In genomic region chrX:18353931-18354368, GRCh38 we compare ENCODE assay signal across 7 cellular contexts. TPM values are rescaled to one million over a fixed set of nuclear protein-coding genes. Genes with fewer than 3 reads are reported as not detected.
DNase-seq lines count a peak whose midpoint lies in the region; ATAC-seq and TF ChIP-seq lines count a peak whose summit lies in the region.

No MANE protein-coding gene starts in this region.

- H3K27ac ChIP-seq in GM23248 (no peak overlapping the region), RWPE2 (ENCODE audit: poor library complexity, severe bottlenecking) (peak overlapping the region; percentile 11), right lobe of liver (no peak overlapping the region)

- H3K4me3 ChIP-seq in GM23248 (peak overlapping the region; percentile 72), RWPE2 (ENCODE audit: severe bottlenecking) (peak overlapping the region; percentile 50), cardiac fibroblast (replicated peaks in 1 of 2; ENCODE audit: low read depth in 2 of 2, low read length in 2 of 2) (peak overlapping the region; percentile 57 to 60), right lobe of liver (peak overlapping the region; percentile 51 to 59 (median 53))

- no peaks in the 10 kb centered on the region for H3K9me2 ChIP-seq in GM23248 (ENCODE audit: insufficient read depth)

- H2AFZ ChIP-seq in GM23248: peak overlapping the region; percentile 77

- 0 to 1% methylated on average over 1 to 32 of the region's 50 CpGs for WGBS in GM23248 (ENCODE audit: low coverage in 1 of 2, low lambda C conversion rate in 2 of 2, missing lambda C conversion rate in 2 of 2), 2 experiments
- WGBS in right lobe of liver (ENCODE audit: insufficient coverage, low coverage, low lambda C conversion rate, missing lambda C conversion rate): 11% methylated on average over 5 of the region's 50 CpGs

- no peaks in the 10 kb centered on the region for H3F3A ChIP-seq in GM23248 (ENCODE audit: insufficient read depth)

- no peaks in the 10 kb centered on the region for H4K20me1 ChIP-seq in GM23248 (ENCODE audit: insufficient read depth)

- ATAC-seq in RWPE2 (ENCODE audit: low read depth) (peak; percentile 56), right lobe of liver (peak; percentile 57 to 69 (median 68)), GM19467 (IDR thresholded peaks at IDR 0.05; ENCODE audit: unreplicated experiment) (no peak)

- DNase-seq in GM23248: peak; percentile 30
- DNase-seq in RWPE2 (ENCODE audit: low spot score): no peak
- DNase-seq in cardiac fibroblast (ENCODE audit: low read depth in 2 of 2): no peak
- DNase-seq in right lobe of liver: peak in 1 of 3 donors; percentile 31
- peak; percentile 1 for DNase-seq in stimulated activated naive CD4-positive, alpha-beta T cell treated with Interleukin-2 at 50 U/mL for 16 hours (lab: John Stamatoyannopoulos, UW)
- DNase-seq in AG08395 (ENCODE audit: low spot score): no peak

- no peak for TF ChIP-seq CTCF in RWPE2 (IDR thresholded peaks at IDR 0.05; ENCODE audit: poor library complexity, severe bottlenecking)
- TF ChIP-seq CTCF in cardiac fibroblast (IDR thresholded peaks at IDR 0.05; ENCODE audit: low read depth, low read length): no peak
- TF ChIP-seq CTCF in right lobe of liver (IDR thresholded peaks at IDR 0.05): no peak

- H3K4me1 ChIP-seq in GM23248 (ENCODE audit: insufficient read depth) (no peaks in the 10 kb centered on the region), RWPE2 (ENCODE audit: insufficient read depth, poor library complexity, severe bottlenecking) (no peaks in the 10 kb centered on the region), right lobe of liver (peaks cover 0 to 3% (median 0%) of the 10 kb centered on the region in 4 donors)

- H3K9ac ChIP-seq in GM23248: peak overlapping the region; percentile 59

- in situ Hi-C loops in GM23248 (cut with MboI): no loop called here

- H3K9me3 ChIP-seq in GM23248 (ENCODE audit: low read depth) (no peaks in the 10 kb centered on the region), RWPE2 (ENCODE audit: severe bottlenecking) (no peaks in the 10 kb centered on the region), right lobe of liver (no peaks in the 10 kb centered on the region)

- no peaks in the 10 kb centered on the region; the same call in 1 of the 2 replicates for H3K27me3 ChIP-seq in GM23248 (replicated peaks; ENCODE audit: insufficient read depth)
- no peaks in the 10 kb centered on the region for H3K27me3 ChIP-seq in RWPE2 (ENCODE audit: insufficient read depth, poor library complexity, severe bottlenecking)
- no peaks in the 10 kb centered on the region for H3K27me3 ChIP-seq in right lobe of liver

- TF ChIP-seq POLR2A in right lobe of liver (IDR thresholded peaks at IDR 0.05): no peak

- no peaks in the 10 kb centered on the region for H3K79me2 ChIP-seq in GM23248 (ENCODE audit: insufficient read depth)

- H3K4me2 ChIP-seq in GM23248 (ENCODE audit: unreplicated experiment): peak overlapping the region; percentile 68

- intact Hi-C loops in right lobe of liver (cut with DNase I): no loop called here

- H3K36me3 ChIP-seq in GM23248 (ENCODE audit: low read depth): no peaks in the 10 kb centered on the region
- no peaks in the 10 kb centered on the region for H3K36me3 ChIP-seq in RWPE2 (ENCODE audit: low read depth)
- no peaks in the 10 kb centered on the region for H3K36me3 ChIP-seq in right lobe of liver

RNA-seq across cellular contexts. Expression of gene SCML2, which starts 0.5 kb away (rescaled TPM):
- 0.38 and 2.1 TPM in 2 replicates for total RNA-seq in GM23248 (2014; rRNA removed; shearing (Covaris generic))
- polyA plus RNA-seq in GM23248 (2016; fragmentation: Nextera tagmentation; extraction: Ambion mirVana): 1.4 and 2.0 TPM in 2 replicates
- total RNA-seq in right lobe of liver: 1 to 10 TPM in 2 of 6 experiments, under 1 TPM in 4; 0.48 to 1.3 (median 0.82) TPM

Comparison
In these comparisons a context has a peak if more than half of its experiments do, and no peak if none do; other contexts are left out.
1. DNase-seq: peak in GM23248 (single experiment) and stimulated activated naive CD4-positive, alpha-beta T cell treated with Interleukin-2 at 50 U/mL for 16 hours (single experiment); none in RWPE2 (single experiment), cardiac fibroblast (0 of 2) and AG08395 (single experiment).
2. Peak in every context shown above with its lines, with median percentiles within 50 percentile points of each other: H3K4me3 ChIP-seq.